In the genomic region with DNA sequence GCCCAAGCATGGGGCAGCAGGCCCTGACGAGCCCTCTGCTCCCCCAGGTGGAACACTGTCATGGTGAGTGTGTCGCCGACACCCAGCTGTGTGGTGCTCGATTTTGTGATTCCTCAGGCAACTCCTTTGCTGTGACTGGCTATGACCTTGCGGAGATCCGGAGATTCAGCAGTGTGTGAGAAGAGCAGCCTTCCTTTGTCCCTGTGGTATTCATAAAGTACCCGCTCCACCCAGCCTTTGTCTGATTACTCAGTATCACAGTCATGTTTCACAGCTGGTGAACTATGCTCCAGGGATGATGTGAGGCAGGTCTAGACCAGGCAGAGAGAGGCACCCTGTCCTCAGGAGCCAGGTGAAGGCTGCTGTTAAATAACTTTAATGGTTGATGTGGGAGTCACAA, we compare ENCODE assay signal across 21 cellular contexts. TPM values are rescaled to one million over a fixed set of nuclear protein-coding genes. Genes with fewer than 3 reads are reported as not detected.
DNase-seq lines count a peak whose midpoint lies in the region; ATAC-seq and TF ChIP-seq lines count a peak whose summit lies in the region.
"Had no signal": no experiment of that assay in that cellular context is flagged by ENCODE, and none has a peak within 500 bp of the region (broad histone marks: within the 10 kb centered on the region; RNA-seq: fewer than 3 reads in every experiment).

No MANE protein-coding gene starts in this region.

- peak overlapping the region in 1 of 5 experiments; percentile 26 for H3K4me3 Mint-ChIP-seq in brain
- H3K4me3 Mint-ChIP-seq in type B pancreatic cell, result peak overlapping the region; percentile 31
- no peak overlapping the region for H3K4me3 Mint-ChIP-seq in T-helper 2 cell treated with Interferon-gamma antibody and Interleukin-4, amounts not matched to agents 5 μg/mL and 100 μg/mL, for 36 hours
- H3K4me3 Mint-ChIP-seq: activated naive CD8-positive, alpha-beta T cell treated with anti-CD3 and anti-CD28 coated beads, Interleukin-2, amount 10 ng/mL, durations not matched to agents 7 days and 5 days; activated T-helper 1 cell treated with anti-CD3 and anti-CD28 coated beads, Interleukin-12 subunit alpha, Interleukin-12 subunit beta, Interleukin-2, Interleukin-4 antibody, amounts not matched to agents 30 ng/mL and 10 ng/mL and 1 ng/mL, durations not matched to agents 14 hours and 24 hours and 36 hours; CD14-positive monocyte had no signal

- no peaks in the 10 kb centered on the region for H3K27me3 ChIP-seq in cardiac muscle cell
- H3K27me3 ChIP-seq: SJCRH30 had no signal

- H3K9me3 Mint-ChIP-seq in brain (peaks cover 0 to 2% (median 0%) of the 10 kb centered on the region in 5 experiments), type B pancreatic cell (no peaks in the 10 kb centered on the region)
- H3K9me3 Mint-ChIP-seq in T-helper 2 cell treated with Interferon-gamma antibody and Interleukin-4, amounts not matched to agents 5 μg/mL and 100 μg/mL, for 36 hours, result no peaks in the 10 kb centered on the region
- H3K9me3 Mint-ChIP-seq: activated naive CD8-positive, alpha-beta T cell treated with anti-CD3 and anti-CD28 coated beads, Interleukin-2, amount 10 ng/mL, durations not matched to agents 7 days and 5 days; activated T-helper 1 cell treated with anti-CD3 and anti-CD28 coated beads, Interleukin-12 subunit alpha, Interleukin-12 subunit beta, Interleukin-2, Interleukin-4 antibody, amounts not matched to agents 30 ng/mL and 10 ng/mL and 1 ng/mL, durations not matched to agents 14 hours and 24 hours and 36 hours; CD14-positive monocyte; naive B cell had no signal

- H3K4me1 ChIP-seq in cardiac muscle cell (ENCODE audit: low read depth) (no peaks in the 10 kb centered on the region), mesodermal cell (ENCODE audit: control insufficient read depth, insufficient read depth, low read length, poor library complexity, severe bottlenecking) (peaks cover 18% of the 10 kb centered on the region)
- H3K4me1 ChIP-seq: prostate gland, SJCRH30 had no signal

- peaks cover 27% of the 10 kb centered on the region for H3K36me3 ChIP-seq in cardiac muscle cell
- peaks cover 56% of the 10 kb centered on the region for H3K36me3 ChIP-seq in mesodermal cell (ENCODE audit: control insufficient read depth, insufficient read depth, low read length)

- H3K27ac ChIP-seq in cardiac muscle cell (peak overlapping the region; percentile 72), mesodermal cell (ENCODE audit: low read depth, low read length, severe bottlenecking) (peak overlapping the region; percentile 0)
- H3K27ac ChIP-seq: A549, prostate gland, SJCRH30 had no signal

- peaks cover 6% of the 10 kb centered on the region for H3K36me3 Mint-ChIP-seq in brain
- peaks cover 9% of the 10 kb centered on the region for H3K36me3 Mint-ChIP-seq in type B pancreatic cell
- H3K36me3 Mint-ChIP-seq in T-helper 2 cell treated with Interferon-gamma antibody and Interleukin-4, amounts not matched to agents 5 μg/mL and 100 μg/mL, for 36 hours (ENCODE audit: low read depth), result peaks cover 26% of the 10 kb centered on the region
- H3K36me3 Mint-ChIP-seq: naive B cell had no signal

- H3K9me3 ChIP-seq in cardiac muscle cell (ENCODE audit: low read depth) (no peaks in the 10 kb centered on the region), mesodermal cell (ENCODE audit: control insufficient read depth, low read length) (no peaks in the 10 kb centered on the region)
- H3K9me3 ChIP-seq: A549, prostate gland, SJCRH30 had no signal

- H3K27me3 Mint-ChIP-seq in brain (peaks cover 6% of the 10 kb centered on the region), type B pancreatic cell (peaks cover 2% of the 10 kb centered on the region)
- H3K27me3 Mint-ChIP-seq in T-helper 2 cell treated with Interferon-gamma antibody and Interleukin-4, amounts not matched to agents 5 μg/mL and 100 μg/mL, for 36 hours (ENCODE audit: low read depth), result no peaks in the 10 kb centered on the region
- H3K27me3 Mint-ChIP-seq: activated naive CD8-positive, alpha-beta T cell treated with anti-CD3 and anti-CD28 coated beads, Interleukin-2, amount 10 ng/mL, durations not matched to agents 7 days and 5 days; naive B cell had no signal

- intact Hi-C loops in left ventricle myocardium superior (cut with micrococcal nuclease), result no loop called here

- peaks cover 30% of the 10 kb centered on the region for H3K4me1 Mint-ChIP-seq in brain
- H3K4me1 Mint-ChIP-seq in type B pancreatic cell (ENCODE audit: unreplicated experiment), result peaks cover 14% of the 10 kb centered on the region
- peaks cover 19% of the 10 kb centered on the region for H3K4me1 Mint-ChIP-seq in T-helper 2 cell treated with Interferon-gamma antibody and Interleukin-4, amounts not matched to agents 5 μg/mL and 100 μg/mL, for 36 hours (ENCODE audit: low read depth)

- no peak for DNase-seq in cardiac muscle cell (ENCODE audit: low read depth in 1 of 2, low spot score in 1 of 2)
- DNase-seq in left ventricle myocardium superior, result no peak
- no peak for DNase-seq in type B pancreatic cell (ENCODE audit: extremely low spot score, unreplicated experiment)
- DNase-seq in H4 (ENCODE audit: low spot score), result no peak
- no peak for DNase-seq in T-helper 2 cell treated with Interferon-gamma antibody and Interleukin-4, amounts not matched to agents 5 μg/mL and 100 μg/mL, for 36 hours (ENCODE audit: low spot score)
- DNase-seq in HCEC 1CT, result no peak
- DNase-seq: activated CD4-positive, CD25-positive, alpha-beta regulatory T cell treated with anti-CD3 and anti-CD28 coated beads, Interleukin-2, amount 50 U/mL, for 72 hours; activated CD8-positive, alpha-beta memory T cell treated with anti-CD3 and anti-CD28 coated beads for 24 hours; activated naive CD8-positive, alpha-beta T cell treated with anti-CD3 and anti-CD28 coated beads, Interleukin-2, amount 10 ng/mL, durations not matched to agents 7 days and 5 days; DMS53; naive B cell; NCI-H2081; SJCRH30; T-helper 2 cell had no signal

- H3K4me3 ChIP-seq in cardiac muscle cell, result no peak overlapping the region
- no peak overlapping the region for H3K4me3 ChIP-seq in mesodermal cell (ENCODE audit: extremely low read depth, insufficient read depth, low read length, poor library complexity, severe bottlenecking)
- H3K4me3 ChIP-seq: A549, K562, prostate gland, SJCRH30 had no signal

- TF ChIP-seq CTCF in cardiac muscle cell (IDR thresholded peaks at IDR 0.05; ENCODE audit: low read depth, low read length) (no peak), brain (conservative IDR thresholded peaks at IDR 0.05) (no peak), type B pancreatic cell (conservative IDR thresholded peaks at IDR 0.05) (no peak)

- ATAC-seq in left ventricle myocardium superior, result no peak
- ATAC-seq: A549, K562 had no signal

- peak overlapping the region in 4 of 5 experiments; percentile 35 to 88 (median 72) for H3K27ac Mint-ChIP-seq in brain
- H3K27ac Mint-ChIP-seq in type B pancreatic cell, result peak overlapping the region; percentile 70
- H3K27ac Mint-ChIP-seq in T-helper 2 cell treated with Interferon-gamma antibody and Interleukin-4, amounts not matched to agents 5 μg/mL and 100 μg/mL, for 36 hours, result no peak overlapping the region
- H3K27ac Mint-ChIP-seq: activated naive CD8-positive, alpha-beta T cell treated with anti-CD3 and anti-CD28 coated beads, Interleukin-2, amount 10 ng/mL, durations not matched to agents 7 days and 5 days; activated T-helper 1 cell treated with anti-CD3 and anti-CD28 coated beads, Interleukin-12 subunit alpha, Interleukin-12 subunit beta, Interleukin-2, Interleukin-4 antibody, amounts not matched to agents 30 ng/mL and 10 ng/mL and 1 ng/mL, durations not matched to agents 14 hours and 24 hours and 36 hours had no signal

- WGBS in mesodermal cell (ENCODE audit: insufficient coverage in 2 of 2), 2 experiments, result 96 to 98% methylated on average over 6 to 7 of the region's 7 CpGs

RNA-seq across cellular contexts. Expression of gene WDR54, which starts 4.0 kb away (rescaled TPM):
- total RNA-seq in cardiac muscle cell (88.5 and 91.5 TPM in 2 replicates), left ventricle myocardium superior (4.4 TPM), type B pancreatic cell (ENCODE audit: low replicate concordance) (10.0 and 41.7 TPM in 2 replicates)
- polyA plus RNA-seq in cardiac muscle cell (132 and 159 TPM in 2 replicates), brain (ENCODE audit: insufficient read depth, low read depth, low replicate concordance) (95.5 TPM)
- polyA plus RNA-seq in mesodermal cell (2013, experiment 1 of 2), result 40.7 TPM
- 41.3 TPM for polyA plus RNA-seq in mesodermal cell (2013, experiment 2 of 2)
- total RNA-seq in H4 (2014; rRNA removed; shearing (Covaris generic)), result 32.6 and 43.4 TPM in 2 replicates

RNA-seq across cellular contexts. Expression of gene C2orf81, which starts 4.1 kb away (rescaled TPM):
- total RNA-seq in cardiac muscle cell (7.6 and 9.5 TPM in 2 replicates), left ventricle myocardium superior (0.79 TPM), type B pancreatic cell (ENCODE audit: low replicate concordance) (2.9 and 10.4 TPM in 2 replicates)
- polyA plus RNA-seq in cardiac muscle cell (7.1 and 8.5 TPM in 2 replicates), brain (ENCODE audit: insufficient read depth, low read depth, low replicate concordance) (9.9 TPM)
- polyA plus RNA-seq in mesodermal cell (2013, experiment 1 of 2), result 2.4 TPM
- polyA plus RNA-seq in mesodermal cell (2013, experiment 2 of 2), result 1.6 TPM
- 0.53 and 0.70 TPM in 2 replicates for total RNA-seq in H4 (2014; rRNA removed; shearing (Covaris generic))
- total RNA-seq: K562 had no signal

RNA-seq across cellular contexts. Expression of gene RTKN, which starts 16.2 kb away (rescaled TPM):
- total RNA-seq in cardiac muscle cell (41.1 and 53.3 TPM in 2 replicates), left ventricle myocardium superior (21.4 TPM), type B pancreatic cell (ENCODE audit: low replicate concordance) (72.1 and 88.3 TPM in 2 replicates)
- polyA plus RNA-seq in cardiac muscle cell (53.3 and 61.7 TPM in 2 replicates), brain (ENCODE audit: insufficient read depth, low read depth, low replicate concordance) (58.0 TPM)
- 38.8 TPM for polyA plus RNA-seq in mesodermal cell (2013, experiment 1 of 2)
- 27.9 TPM for polyA plus RNA-seq in mesodermal cell (2013, experiment 2 of 2)
- total RNA-seq in H4 (2014; rRNA removed; shearing (Covaris generic)), result 9.4 and 10.5 TPM in 2 replicates
- polyA plus RNA-seq: CD14-positive monocyte had no signal

RNA-seq across cellular contexts. Expression of gene INO80B, which starts 29.4 kb away (rescaled TPM):
- total RNA-seq in cardiac muscle cell, result 23.0 and 40.9 TPM in 2 replicates
- polyA plus RNA-seq in cardiac muscle cell, result 15.4 and 23.8 TPM in 2 replicates
- 16.4 TPM for total RNA-seq in left ventricle myocardium superior
- 31.9 TPM for polyA plus RNA-seq in brain (ENCODE audit: insufficient read depth, low read depth, low replicate concordance)
- polyA plus RNA-seq in mesodermal cell (2013, experiment 1 of 2), result 17.7 TPM
- 11.7 TPM for polyA plus RNA-seq in mesodermal cell (2013, experiment 2 of 2)
- 30.2 and 40.5 TPM in 2 replicates for total RNA-seq in type B pancreatic cell (ENCODE audit: low replicate concordance)
- total RNA-seq in H4 (2014; rRNA removed; shearing (Covaris generic)), result 30.1 and 55.7 TPM in 2 replicates

RNA-seq across cellular contexts. Expression of gene WBP1, which starts 32.7 kb away (rescaled TPM):
- 168 and 174 TPM in 2 replicates for total RNA-seq in cardiac muscle cell
- polyA plus RNA-seq in cardiac muscle cell, result 156 and 170 TPM in 2 replicates
- total RNA-seq in left ventricle myocardium superior, result 48.0 TPM
- polyA plus RNA-seq in brain (ENCODE audit: insufficient read depth, low read depth, low replicate concordance), result 177 TPM
- 85.4 TPM for polyA plus RNA-seq in mesodermal cell (2013, experiment 1 of 2)
- 71.8 TPM for polyA plus RNA-seq in mesodermal cell (2013, experiment 2 of 2)
- 76.7 and 121 TPM in 2 replicates for total RNA-seq in type B pancreatic cell (ENCODE audit: low replicate concordance)
- 86.8 and 93.9 TPM in 2 replicates for total RNA-seq in H4 (2014; rRNA removed; shearing (Covaris generic))
